ENCODE assay signal across 8 cellular contexts in genomic region chr4:67332627-67333026, GRCh38.
DNase-seq lines count a peak whose midpoint lies in the region; ATAC-seq and TF ChIP-seq lines count a peak whose summit lies in the region.

No MANE protein-coding gene starts in this region.

- H3K9me3 ChIP-seq in Karpas-422 (ENCODE audit: low read length): no peaks in the 10 kb centered on the region

- TF ChIP-seq CTCF in GM20000 (IDR thresholded peaks at IDR 0.05; ENCODE audit: extremely low read depth, missing control alignments) (peak; percentile 8), epithelial cell of proximal tubule (conservative IDR thresholded peaks at IDR 0.05; ENCODE audit: low read depth, low read length) (peak; percentile 61)

- no peak overlapping the region for H3K4me2 ChIP-seq in Karpas-422 (ENCODE audit: low read depth, low read length, poor library complexity, severe bottlenecking)

- no peak for ATAC-seq in HG02840 (IDR thresholded peaks at IDR 0.05; ENCODE audit: low FRiP score, unreplicated experiment)

- no peak overlapping the region for H3K4me3 ChIP-seq in Karpas-422 (ENCODE audit: low read length)
- H3K4me3 ChIP-seq in epithelial cell of proximal tubule (ENCODE audit: low read depth, low read length): no peak overlapping the region

- H3K9me2 ChIP-seq in Karpas-422 (replicated peaks; ENCODE audit: insufficient read depth, low read length): no peaks in the 10 kb centered on the region

- H3K79me2 ChIP-seq in Karpas-422 (ENCODE audit: low read length): no peaks in the 10 kb centered on the region

- H3K4me1 ChIP-seq in Karpas-422 (ENCODE audit: low read length): no peaks in the 10 kb centered on the region

- no peaks in the 10 kb centered on the region for H3K27me3 ChIP-seq in Karpas-422 (ENCODE audit: low read length)

- H3K27ac ChIP-seq in Karpas-422 (ENCODE audit: low read length): no peak overlapping the region

- intact Hi-C loops in cardiac septum (cut with DNase I): no loop called here

- no peak overlapping the region for H3K9ac ChIP-seq in Karpas-422 (ENCODE audit: low read length)

- H3K36me3 ChIP-seq in Karpas-422 (ENCODE audit: insufficient read depth, low read length): no peaks in the 10 kb centered on the region

- peak; percentile 10 to 11 for DNase-seq in AML-193 (lab: John Stamatoyannopoulos, UW)
- DNase-seq in GM20000 (ENCODE audit: low spot score): peak; percentile 4
- DNase-seq in Karpas-422: peak; percentile 54
- DNase-seq in epithelial cell of proximal tubule (ENCODE audit: low read depth): no peak
- DNase-seq in NCI-H748 (lab: John Stamatoyannopoulos, UW; ENCODE audit: unreplicated experiment): no peak
- DNase-seq in cardiac septum (ENCODE audit: low spot score): no peak
- no peak for DNase-seq in NOMO-1 (lab: John Stamatoyannopoulos, UW; ENCODE audit: unreplicated experiment in 2 of 2)

- H2AFZ ChIP-seq in Karpas-422 (ENCODE audit: low read length): no peak overlapping the region

- H4K20me1 ChIP-seq in Karpas-422 (ENCODE audit: insufficient read depth, low read depth, low read length): no peaks in the 10 kb centered on the region

Comparison
In these comparisons a context has a peak if more than half of its experiments do, and no peak if none do; other contexts are left out.
1. DNase-seq: peak in AML-193 (2 of 2), GM20000 (single experiment) and Karpas-422 (single experiment); none in epithelial cell of proximal tubule (single experiment), NCI-H748 (single experiment), cardiac septum (single experiment) and NOMO-1 (0 of 2).